ENCODE assay signal across 20 cellular contexts in genomic region chr12:4174417-4174816, GRCh38.
DNase-seq lines count a peak whose midpoint lies in the region; ATAC-seq and TF ChIP-seq lines count a peak whose summit lies in the region.
"Had no signal": no experiment of that assay in that cellular context is flagged by ENCODE, and none has a peak within 500 bp of the region (broad histone marks: within the 10 kb centered on the region; RNA-seq: fewer than 3 reads in every experiment).

No MANE protein-coding gene starts in this region.

- H3K4me3 Mint-ChIP-seq in activated CD4-positive, alpha-beta T cell treated with anti-CD3 and anti-CD28 coated beads, Interleukin-2, amount 10 ng/mL, durations not matched to agents 24 days and 14 days, result no peak overlapping the region
- no peak overlapping the region for H3K4me3 Mint-ChIP-seq in activated CD4-positive, alpha-beta T cell treated with anti-CD3 and anti-CD28 coated beads, Interleukin-2, amount 10 ng/mL, durations not matched to agents 7 days and 5 days
- H3K4me3 Mint-ChIP-seq in endodermal cell, result no peak overlapping the region

- WGBS in endodermal cell (ENCODE audit: insufficient coverage in 1 of 2, insufficient read length in 1 of 2), 2 experiments, result 86 to 90% methylated on average over 2 to 3 of the region's 3 CpGs

- CTCF ChIA-PET in activated CD4-positive, alpha-beta T cell treated with anti-CD3 and anti-CD28 coated beads, Interleukin-2, amount 10 ng/mL, durations not matched to agents 7 days and 5 days (lab: Charles Lee), result interaction anchor here (1.1 to 1.7 kb wide), 2 partner anchors 9 to 10 kb away, joined by 3 to 6 read pairs; no protein-coding TSS in a partner anchor

- intact Hi-C loops in activated CD4-positive, alpha-beta T cell treated with anti-CD3 and anti-CD28 coated beads, Interleukin-2, amount 10 ng/mL, durations not matched to agents 24 days and 14 days (cut with micrococcal nuclease), result no loop called here

- no peaks in the 10 kb centered on the region for H3K27me3 Mint-ChIP-seq in activated CD4-positive, alpha-beta T cell treated with anti-CD3 and anti-CD28 coated beads, Interleukin-2, amount 10 ng/mL, durations not matched to agents 24 days and 14 days
- H3K27me3 Mint-ChIP-seq in activated CD4-positive, alpha-beta T cell treated with anti-CD3 and anti-CD28 coated beads, Interleukin-2, amount 10 ng/mL, durations not matched to agents 7 days and 5 days, result no peaks in the 10 kb centered on the region
- H3K27me3 Mint-ChIP-seq in endodermal cell (ENCODE audit: insufficient read depth), result peaks cover 13% of the 10 kb centered on the region

- POLR2A ChIA-PET in activated CD4-positive, alpha-beta T cell treated with anti-CD3 and anti-CD28 coated beads, Interleukin-2, amount 10 ng/mL, durations not matched to agents 7 days and 5 days (lab: Charles Lee), result no interaction called here

- H3K4me3 ChIP-seq in endodermal cell (ENCODE audit: low read length), result no peak overlapping the region
- H3K4me3 ChIP-seq: BLaER1 treated with 17β-estradiol and CSF1 and Interleukin-3, amounts not matched to agents 10 nM and 100 nM; Peyer's patch had no signal

- H3K4me1 ChIP-seq in endodermal cell (ENCODE audit: control insufficient read depth, insufficient read depth, low read length), result no peaks in the 10 kb centered on the region
- H3K4me1 ChIP-seq: Peyer's patch had no signal

- ATAC-seq in GM19463 (IDR thresholded peaks at IDR 0.05; ENCODE audit: unreplicated experiment), result no peak
- no peak for ATAC-seq in HG02798 (IDR thresholded peaks at IDR 0.05; ENCODE audit: poor library complexity, unreplicated experiment)
- ATAC-seq: Right ventricle myocardium inferior had no signal

- no peak overlapping the region for H3K9ac ChIP-seq in endodermal cell (ENCODE audit: extremely low read depth, low read length, poor library complexity, severe bottlenecking)
- H3K9ac ChIP-seq: BLaER1 treated with 17β-estradiol and CSF1 and Interleukin-3, amounts not matched to agents 10 nM and 100 nM; SK-N-SH had no signal

- H3K36me3 ChIP-seq in endodermal cell (ENCODE audit: control insufficient read depth, insufficient read depth, low read length), result no peaks in the 10 kb centered on the region
- H3K36me3 ChIP-seq: BLaER1 treated with 17β-estradiol and CSF1 and Interleukin-3, amounts not matched to agents 10 nM and 100 nM; Peyer's patch had no signal

- TF ChIP-seq CTCF in endodermal cell (conservative IDR thresholded peaks at IDR 0.05), result no peak

- peaks cover 38% of the 10 kb centered on the region for H3K4me1 Mint-ChIP-seq in activated CD4-positive, alpha-beta T cell treated with anti-CD3 and anti-CD28 coated beads, Interleukin-2, amount 10 ng/mL, durations not matched to agents 24 days and 14 days
- H3K4me1 Mint-ChIP-seq in activated CD4-positive, alpha-beta T cell treated with anti-CD3 and anti-CD28 coated beads, Interleukin-2, amount 10 ng/mL, durations not matched to agents 7 days and 5 days, result peaks cover 40% of the 10 kb centered on the region
- H3K4me1 Mint-ChIP-seq in endodermal cell, result peaks cover 5% of the 10 kb centered on the region

- DNase-seq in activated CD4-positive, alpha-beta T cell treated with anti-CD3 and anti-CD28 coated beads, Interleukin-2, amount 10 ng/mL, durations not matched to agents 24 days and 14 days, result peak; percentile 46
- no peak for DNase-seq in activated CD4-positive, alpha-beta T cell treated with anti-CD3 and anti-CD28 coated beads, Interleukin-2, amount 10 ng/mL, durations not matched to agents 7 days and 5 days
- DNase-seq in MV-4-11 (lab: John Stamatoyannopoulos, UW) (peak; percentile 15), endodermal cell (peak; percentile 38), superior temporal gyrus (ENCODE audit: extremely low spot score) (peak; percentile 20)
- DNase-seq in activated naive CD4-positive, alpha-beta T cell treated with anti-CD3 and anti-CD28 coated beads, Interleukin-2, amount 50 U/mL, for 16 hours, result no peak
- DNase-seq: H7; Karpas-422; MM.1S; NCI-H1417; NCI-H1930; NCI-H2171 treated with DMSO at 0.1 percent for 48 hours; NCI-H446 treated with DMSO at 0.1 percent for 48 hours; NK-92 treated with Interleukin-12 subunit alpha and Interleukin-12 subunit beta, amount 100 ng/mL, for 24 hours; Peyer's patch; SK-N-SH had no signal

- H3K36me3 Mint-ChIP-seq in activated CD4-positive, alpha-beta T cell treated with anti-CD3 and anti-CD28 coated beads, Interleukin-2, amount 10 ng/mL, durations not matched to agents 24 days and 14 days (ENCODE audit: low read depth), result peaks cover 2% of the 10 kb centered on the region
- peaks cover 1% of the 10 kb centered on the region for H3K36me3 Mint-ChIP-seq in activated CD4-positive, alpha-beta T cell treated with anti-CD3 and anti-CD28 coated beads, Interleukin-2, amount 10 ng/mL, durations not matched to agents 7 days and 5 days (ENCODE audit: low read depth)
- no peaks in the 10 kb centered on the region for H3K36me3 Mint-ChIP-seq in endodermal cell (ENCODE audit: low read depth)

- no peaks in the 10 kb centered on the region for H3K9me3 ChIP-seq in endodermal cell (ENCODE audit: control insufficient read depth, low read length)
- H3K9me3 ChIP-seq: BLaER1 treated with 17β-estradiol and CSF1 and Interleukin-3, amounts not matched to agents 10 nM and 100 nM; Peyer's patch; SK-N-SH had no signal

- no peaks in the 10 kb centered on the region for H3K27me3 ChIP-seq in endodermal cell (ENCODE audit: control insufficient read depth, insufficient read depth, low read length, poor library complexity, severe bottlenecking)
- H3K27me3 ChIP-seq: BLaER1 treated with 17β-estradiol and CSF1 and Interleukin-3, amounts not matched to agents 10 nM and 100 nM; Peyer's patch had no signal

- no peak overlapping the region for H3K27ac Mint-ChIP-seq in activated CD4-positive, alpha-beta T cell treated with anti-CD3 and anti-CD28 coated beads, Interleukin-2, amount 10 ng/mL, durations not matched to agents 24 days and 14 days
- H3K27ac Mint-ChIP-seq in activated CD4-positive, alpha-beta T cell treated with anti-CD3 and anti-CD28 coated beads, Interleukin-2, amount 10 ng/mL, durations not matched to agents 7 days and 5 days, result no peak overlapping the region
- no peak overlapping the region for H3K27ac Mint-ChIP-seq in endodermal cell

- H3K27ac ChIP-seq in endodermal cell (ENCODE audit: low read depth, low read length), result no peak overlapping the region
- H3K27ac ChIP-seq: BLaER1 treated with 17β-estradiol and CSF1 and Interleukin-3, amounts not matched to agents 10 nM and 100 nM; Peyer's patch had no signal

- peaks cover 4% of the 10 kb centered on the region for H3K9me3 Mint-ChIP-seq in activated CD4-positive, alpha-beta T cell treated with anti-CD3 and anti-CD28 coated beads, Interleukin-2, amount 10 ng/mL, durations not matched to agents 24 days and 14 days
- H3K9me3 Mint-ChIP-seq in activated CD4-positive, alpha-beta T cell treated with anti-CD3 and anti-CD28 coated beads, Interleukin-2, amount 10 ng/mL, durations not matched to agents 7 days and 5 days, result no peaks in the 10 kb centered on the region
- no peaks in the 10 kb centered on the region for H3K9me3 Mint-ChIP-seq in endodermal cell

Comparison
In these comparisons a context has a peak if more than half of its experiments do, and no peak if none do; other contexts are left out.
1. DNase-seq: peak in activated CD4-positive, alpha-beta T cell treated with anti-CD3 and anti-CD28 coated beads, Interleukin-2, amount 10 ng/mL, durations not matched to agents 24 days and 14 days (single experiment), MV-4-11 (single experiment), endodermal cell (single experiment) and superior temporal gyrus (single experiment); none in activated CD4-positive, alpha-beta T cell treated with anti-CD3 and anti-CD28 coated beads, Interleukin-2, amount 10 ng/mL, durations not matched to agents 7 days and 5 days (single experiment) and activated naive CD4-positive, alpha-beta T cell treated with anti-CD3 and anti-CD28 coated beads, Interleukin-2, amount 50 U/mL, for 16 hours (single experiment).